In the genomic region with DNA sequence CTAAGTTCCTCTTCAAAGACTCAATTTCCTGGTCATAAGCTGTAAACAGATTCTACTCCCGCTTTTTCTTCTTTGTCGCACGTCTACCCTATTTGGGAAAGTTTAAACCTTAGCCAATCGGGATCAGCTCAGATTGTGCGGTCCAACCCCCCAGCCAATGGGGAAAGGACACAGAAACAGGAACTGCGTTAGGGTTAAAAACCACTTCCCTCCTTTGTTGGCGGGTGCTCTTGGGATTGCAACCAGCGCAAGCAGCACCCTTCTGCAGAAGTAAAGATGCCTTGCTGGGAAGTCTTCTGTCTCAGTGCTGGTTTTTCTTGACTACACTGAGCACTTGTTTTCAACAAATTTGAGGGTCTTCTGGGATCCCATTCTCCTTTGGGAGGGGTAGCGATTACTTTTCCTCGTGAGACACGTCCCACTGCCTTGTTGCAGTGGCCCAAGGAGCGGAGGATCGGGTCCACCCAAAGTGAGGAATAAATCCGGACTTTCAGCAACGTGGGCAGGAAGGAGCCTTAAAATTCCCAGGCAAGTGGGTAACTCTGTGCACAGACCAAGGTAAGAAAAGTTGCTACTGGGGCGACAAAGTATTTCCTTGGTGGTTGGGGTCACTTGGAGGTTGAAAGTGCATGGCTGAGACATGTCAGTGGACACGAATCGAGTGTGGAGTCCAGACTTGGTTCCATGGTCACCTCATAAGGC, we compare ENCODE assay signal across 1 cellular context.
TF ChIP-seq lines count a peak whose summit lies in the region.

No MANE protein-coding gene starts in this region.

TF ChIP-seq in K562, 482 proteins besides CTCF, POLR2A, EP300 and RAD21 (continued from another document and continues in another):
- TF ChIP-seq, protein P1, sequence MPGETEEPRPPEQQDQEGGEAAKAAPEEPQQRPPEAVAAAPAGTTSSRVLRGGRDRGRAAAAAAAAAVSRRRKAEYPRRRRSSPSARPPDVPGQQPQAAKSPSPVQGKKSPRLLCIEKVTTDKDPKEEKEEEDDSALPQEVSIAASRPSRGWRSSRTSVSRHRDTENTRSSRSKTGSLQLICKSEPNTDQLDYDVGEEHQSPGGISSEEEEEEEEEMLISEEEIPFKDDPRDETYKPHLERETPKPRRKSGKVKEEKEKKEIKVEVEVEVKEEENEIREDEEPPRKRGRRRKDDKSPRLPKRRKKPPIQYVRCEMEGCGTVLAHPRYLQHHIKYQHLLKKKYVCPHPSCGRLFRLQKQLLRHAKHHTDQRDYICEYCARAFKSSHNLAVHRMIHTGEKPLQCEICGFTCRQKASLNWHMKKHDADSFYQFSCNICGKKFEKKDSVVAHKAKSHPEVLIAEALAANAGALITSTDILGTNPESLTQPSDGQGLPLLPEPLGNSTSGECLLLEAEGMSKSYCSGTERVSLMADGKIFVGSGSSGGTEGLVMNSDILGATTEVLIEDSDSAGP (CRISPR knock-in tag; IDR thresholded peaks at IDR 0.05), result no peak
- TF ChIP-seq, protein P2, sequence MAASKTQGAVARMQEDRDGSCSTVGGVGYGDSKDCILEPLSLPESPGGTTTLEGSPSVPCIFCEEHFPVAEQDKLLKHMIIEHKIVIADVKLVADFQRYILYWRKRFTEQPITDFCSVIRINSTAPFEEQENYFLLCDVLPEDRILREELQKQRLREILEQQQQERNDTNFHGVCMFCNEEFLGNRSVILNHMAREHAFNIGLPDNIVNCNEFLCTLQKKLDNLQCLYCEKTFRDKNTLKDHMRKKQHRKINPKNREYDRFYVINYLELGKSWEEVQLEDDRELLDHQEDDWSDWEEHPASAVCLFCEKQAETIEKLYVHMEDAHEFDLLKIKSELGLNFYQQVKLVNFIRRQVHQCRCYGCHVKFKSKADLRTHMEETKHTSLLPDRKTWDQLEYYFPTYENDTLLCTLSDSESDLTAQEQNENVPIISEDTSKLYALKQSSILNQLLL (CRISPR knock-in tag; IDR thresholded peaks at IDR 0.05; ENCODE audit: borderline replicate concordance), result no peak
- no peak for TF ChIP-seq CBX2 (IDR thresholded peaks at IDR 0.05; ENCODE audit: insufficient read depth, low read length, poor library complexity, severe bottlenecking)
- TF ChIP-seq ZNF23 (CRISPR knock-in tag; IDR thresholded peaks at IDR 0.05), result no peak
- no peak for TF ChIP-seq ZFP1 (CRISPR knock-in tag; IDR thresholded peaks at IDR 0.05)
- no peak for TF ChIP-seq ZNF316 (IDR thresholded peaks at IDR 0.05)
- TF ChIP-seq, protein P3, sequence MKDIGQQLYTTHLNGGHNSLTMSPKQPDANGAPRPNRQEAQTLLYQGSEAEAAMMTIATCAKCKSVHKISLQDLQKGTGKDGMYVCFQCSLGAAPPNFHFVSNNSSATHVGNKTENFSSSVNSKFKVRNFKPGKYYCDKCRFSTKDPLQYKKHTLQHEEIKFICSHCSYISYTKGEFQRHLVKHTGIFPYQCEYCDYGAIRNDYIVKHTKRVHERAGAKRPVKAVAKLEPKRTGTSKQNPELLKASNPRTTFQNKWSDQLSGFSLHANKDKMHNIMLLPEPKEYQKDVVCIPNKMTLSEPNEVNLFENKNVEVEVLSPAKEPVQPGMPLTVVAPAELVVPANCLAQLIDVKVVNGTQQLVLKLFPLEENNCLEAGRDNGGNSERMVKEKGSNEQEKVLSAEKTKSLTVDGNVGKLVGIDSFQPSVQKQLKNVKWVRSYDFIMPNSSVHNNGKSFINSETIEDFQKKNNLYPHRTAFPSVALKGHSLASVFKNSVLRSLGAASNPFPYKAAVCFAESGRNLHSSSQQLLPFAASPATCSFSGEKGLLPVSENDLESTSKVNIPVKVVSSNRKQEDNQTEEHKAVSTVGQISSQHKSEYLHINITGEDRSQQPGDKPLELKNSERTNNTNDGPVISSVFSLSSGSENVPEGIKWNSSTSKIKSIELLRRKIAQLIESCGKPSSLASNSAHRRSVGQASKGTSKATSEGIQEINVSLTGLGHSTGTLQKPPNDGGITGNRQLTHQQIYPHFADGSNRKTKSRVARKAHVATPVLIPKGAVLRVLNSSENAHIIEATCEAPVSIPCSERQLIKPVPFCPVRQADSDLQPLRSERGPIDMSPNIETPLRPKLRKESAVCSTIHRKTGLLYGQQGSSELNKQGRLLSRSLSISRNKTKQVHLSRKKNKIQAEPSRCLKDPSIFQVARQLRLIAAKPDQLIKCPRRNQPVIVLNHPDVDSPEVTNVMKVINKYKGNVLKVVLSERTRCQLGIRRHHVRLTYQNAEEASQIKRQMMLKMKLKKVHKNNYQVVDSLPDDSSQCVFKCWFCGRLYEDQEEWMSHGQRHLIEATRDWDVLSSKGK (CRISPR knock-in tag; IDR thresholded peaks at IDR 0.05), result no peak
- TF ChIP-seq CBX1 (IDR thresholded peaks at IDR 0.05; ENCODE audit: low read depth), result peak; percentile 99
- no peak for TF ChIP-seq NBN (IDR thresholded peaks at IDR 0.05; ENCODE audit: low read depth)
- no peak for TF ChIP-seq ZNF12 (CRISPR knock-in tag; IDR thresholded peaks at IDR 0.05)
- TF ChIP-seq, protein P4, sequence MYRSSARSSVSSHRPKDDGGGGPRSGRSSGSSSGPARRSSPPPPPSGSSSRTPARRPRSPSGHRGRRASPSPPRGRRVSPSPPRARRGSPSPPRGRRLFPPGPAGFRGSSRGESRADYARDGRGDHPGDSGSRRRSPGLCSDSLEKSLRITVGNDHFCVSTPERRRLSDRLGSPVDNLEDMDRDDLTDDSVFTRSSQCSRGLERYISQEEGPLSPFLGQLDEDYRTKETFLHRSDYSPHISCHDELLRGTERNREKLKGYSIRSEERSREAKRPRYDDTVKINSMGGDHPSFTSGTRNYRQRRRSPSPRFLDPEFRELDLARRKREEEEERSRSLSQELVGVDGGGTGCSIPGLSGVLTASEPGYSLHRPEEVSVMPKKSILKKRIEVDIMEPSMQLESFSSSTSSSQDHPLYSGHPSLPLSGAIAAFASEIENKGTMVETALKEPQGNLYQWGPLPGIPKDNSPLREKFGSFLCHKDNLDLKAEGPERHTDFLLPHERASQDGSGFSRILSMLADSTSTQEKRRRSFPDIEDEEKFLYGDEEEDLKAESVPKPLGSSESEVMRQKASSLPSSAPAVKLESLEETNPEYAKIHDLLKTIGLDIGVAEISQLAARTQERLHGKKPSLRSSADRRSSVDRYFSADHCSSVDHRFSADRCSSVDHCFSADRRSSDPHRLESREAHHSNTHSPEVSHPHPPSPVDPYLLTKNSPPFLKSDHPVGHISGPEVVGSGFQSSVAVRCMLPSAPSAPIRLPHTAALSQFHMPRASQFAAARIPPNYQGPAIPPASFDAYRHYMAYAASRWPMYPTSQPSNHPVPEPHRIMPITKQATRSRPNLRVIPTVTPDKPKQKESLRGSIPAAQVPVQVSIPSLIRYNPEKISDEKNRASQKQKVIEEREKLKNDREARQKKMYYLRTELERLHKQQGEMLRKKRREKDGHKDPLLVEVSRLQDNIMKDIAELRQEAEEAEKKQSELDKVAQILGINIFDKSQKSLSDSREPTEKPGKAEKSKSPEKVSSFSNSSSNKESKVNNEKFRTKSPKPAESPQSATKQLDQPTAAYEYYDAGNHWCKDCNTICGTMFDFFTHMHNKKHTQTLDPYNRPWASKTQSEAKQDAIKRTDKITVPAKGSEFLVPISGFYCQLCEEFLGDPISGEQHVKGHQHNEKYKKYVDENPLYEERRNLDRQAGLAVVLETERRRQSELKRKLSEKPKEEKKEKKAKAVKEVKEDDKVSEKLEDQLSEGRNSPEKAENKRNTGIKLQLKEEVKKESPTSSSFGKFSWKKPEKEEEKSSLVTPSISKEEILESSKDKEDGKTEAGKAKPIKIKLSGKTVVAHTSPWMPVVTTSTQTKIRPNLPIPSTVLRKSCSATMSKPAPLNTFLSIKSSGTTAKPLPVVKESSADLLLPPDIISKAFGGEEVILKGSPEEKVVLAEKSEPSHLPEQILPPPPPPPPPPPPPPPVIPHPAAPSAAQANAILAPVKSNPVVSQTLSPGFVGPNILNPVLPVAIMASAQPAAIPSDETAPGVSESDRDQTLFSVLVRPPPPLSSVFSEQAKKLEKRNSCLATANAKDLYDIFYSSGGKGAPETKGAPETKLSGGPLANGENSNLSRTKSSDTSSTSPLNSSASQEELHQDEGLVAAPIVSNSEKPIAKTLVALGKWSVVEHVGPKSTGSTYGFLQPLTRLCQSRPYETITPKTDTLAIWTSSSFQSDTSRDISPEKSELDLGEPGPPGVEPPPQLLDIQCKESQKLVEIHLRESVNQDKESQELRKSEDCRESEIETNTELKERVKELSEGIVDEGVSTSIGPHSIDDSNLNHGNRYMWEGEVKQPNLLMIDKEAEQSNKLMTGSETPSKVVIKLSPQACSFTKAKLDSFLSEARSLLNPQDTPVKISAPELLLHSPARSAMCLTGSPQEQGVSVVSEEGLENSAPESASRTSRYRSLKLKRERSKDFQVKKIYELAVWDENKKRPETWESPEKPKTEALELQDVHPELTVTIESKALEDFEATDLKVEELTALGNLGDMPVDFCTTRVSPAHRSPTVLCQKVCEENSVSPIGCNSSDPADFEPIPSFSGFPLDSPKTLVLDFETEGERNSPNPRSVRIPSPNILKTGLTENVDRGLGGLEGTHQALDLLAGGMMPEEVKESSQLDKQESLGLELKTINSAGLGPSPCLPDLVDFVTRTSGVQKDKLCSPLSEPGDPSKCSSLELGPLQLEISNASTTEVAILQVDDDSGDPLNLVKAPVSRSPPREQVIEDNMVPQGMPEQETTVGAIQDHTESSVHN (IDR thresholded peaks at IDR 0.05; ENCODE audit: borderline replicate concordance in 1 of 2, low read depth in 1 of 2), result peak in 1 of 2 experiments; percentile 41; a peak in 1 of 4 replicates
- TF ChIP-seq TRIM24 (IDR thresholded peaks at IDR 0.05), result peak; percentile 81 to 88
- TF ChIP-seq ZSCAN32 (CRISPR knock-in tag; IDR thresholded peaks at IDR 0.05), result no peak
- no peak for TF ChIP-seq SRSF7 (optimal IDR thresholded peaks at IDR 0.05; ENCODE audit: low read depth, low read length)
- TF ChIP-seq, protein P5, sequence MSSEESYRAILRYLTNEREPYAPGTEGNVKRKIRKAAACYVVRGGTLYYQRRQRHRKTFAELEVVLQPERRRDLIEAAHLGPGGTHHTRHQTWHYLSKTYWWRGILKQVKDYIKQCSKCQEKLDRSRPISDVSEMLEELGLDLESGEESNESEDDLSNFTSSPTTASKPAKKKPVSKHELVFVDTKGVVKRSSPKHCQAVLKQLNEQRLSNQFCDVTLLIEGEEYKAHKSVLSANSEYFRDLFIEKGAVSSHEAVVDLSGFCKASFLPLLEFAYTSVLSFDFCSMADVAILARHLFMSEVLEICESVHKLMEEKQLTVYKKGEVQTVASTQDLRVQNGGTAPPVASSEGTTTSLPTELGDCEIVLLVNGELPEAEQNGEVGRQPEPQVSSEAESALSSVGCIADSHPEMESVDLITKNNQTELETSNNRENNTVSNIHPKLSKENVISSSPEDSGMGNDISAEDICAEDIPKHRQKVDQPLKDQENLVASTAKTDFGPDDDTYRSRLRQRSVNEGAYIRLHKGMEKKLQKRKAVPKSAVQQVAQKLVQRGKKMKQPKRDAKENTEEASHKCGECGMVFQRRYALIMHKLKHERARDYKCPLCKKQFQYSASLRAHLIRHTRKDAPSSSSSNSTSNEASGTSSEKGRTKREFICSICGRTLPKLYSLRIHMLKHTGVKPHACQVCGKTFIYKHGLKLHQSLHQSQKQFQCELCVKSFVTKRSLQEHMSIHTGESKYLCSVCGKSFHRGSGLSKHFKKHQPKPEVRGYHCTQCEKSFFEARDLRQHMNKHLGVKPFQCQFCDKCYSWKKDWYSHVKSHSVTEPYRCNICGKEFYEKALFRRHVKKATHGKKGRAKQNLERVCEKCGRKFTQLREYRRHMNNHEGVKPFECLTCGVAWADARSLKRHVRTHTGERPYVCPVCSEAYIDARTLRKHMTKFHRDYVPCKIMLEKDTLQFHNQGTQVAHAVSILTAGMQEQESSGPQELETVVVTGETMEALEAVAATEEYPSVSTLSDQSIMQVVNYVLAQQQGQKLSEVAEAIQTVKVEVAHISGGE (CRISPR knock-in tag; IDR thresholded peaks at IDR 0.05), result no peak
- no peak for TF ChIP-seq TAL1 (IDR thresholded peaks at IDR 0.05)
- 0 out of 2 replicates have a peak, but pooled peaks have one; percentile 94 for TF ChIP-seq XRCC3 (IDR thresholded peaks at IDR 0.05)
- TF ChIP-seq, protein P6, sequence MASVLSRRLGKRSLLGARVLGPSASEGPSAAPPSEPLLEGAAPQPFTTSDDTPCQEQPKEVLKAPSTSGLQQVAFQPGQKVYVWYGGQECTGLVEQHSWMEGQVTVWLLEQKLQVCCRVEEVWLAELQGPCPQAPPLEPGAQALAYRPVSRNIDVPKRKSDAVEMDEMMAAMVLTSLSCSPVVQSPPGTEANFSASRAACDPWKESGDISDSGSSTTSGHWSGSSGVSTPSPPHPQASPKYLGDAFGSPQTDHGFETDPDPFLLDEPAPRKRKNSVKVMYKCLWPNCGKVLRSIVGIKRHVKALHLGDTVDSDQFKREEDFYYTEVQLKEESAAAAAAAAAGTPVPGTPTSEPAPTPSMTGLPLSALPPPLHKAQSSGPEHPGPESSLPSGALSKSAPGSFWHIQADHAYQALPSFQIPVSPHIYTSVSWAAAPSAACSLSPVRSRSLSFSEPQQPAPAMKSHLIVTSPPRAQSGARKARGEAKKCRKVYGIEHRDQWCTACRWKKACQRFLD (CRISPR knock-in tag; IDR thresholded peaks at IDR 0.05), result peak; percentile 4; the same call in 1 of the 2 replicates
- 0 out of 2 replicates have a peak, but pooled peaks have one; percentile 4 for TF ChIP-seq L3MBTL2 (IDR thresholded peaks at IDR 0.05)
- TF ChIP-seq STAG1 (CRISPR knock-in tag; IDR thresholded peaks at IDR 0.05; ENCODE audit: borderline replicate concordance), result no peak
- TF ChIP-seq, protein P7, sequence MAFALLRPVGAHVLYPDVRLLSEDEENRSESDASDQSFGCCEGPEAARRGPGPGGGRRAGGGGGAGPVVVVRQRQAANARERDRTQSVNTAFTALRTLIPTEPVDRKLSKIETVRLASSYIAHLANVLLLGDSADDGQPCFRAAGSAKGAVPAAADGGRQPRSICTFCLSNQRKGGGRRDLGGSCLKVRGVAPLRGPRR (CRISPR knock-in tag; IDR thresholded peaks at IDR 0.05), result no peak
- TF ChIP-seq RCOR1 (IDR thresholded peaks at IDR 0.05; ENCODE audit: borderline replicate concordance in 1 of 2, low read depth in 2 of 2, low read length in 2 of 2), result no peak
- no peak for TF ChIP-seq BRF1 (IDR thresholded peaks at IDR 0.05; ENCODE audit: borderline replicate concordance, extremely low read depth, insufficient read length)
- no peak for TF ChIP-seq ZNF77 (CRISPR knock-in tag; IDR thresholded peaks at IDR 0.05)
- TF ChIP-seq ZEB2 (IDR thresholded peaks at IDR 0.05), result peak; percentile 72
- peak in 1 of 2 experiments; percentile 100; a peak in 2 of 3 replicates for TF ChIP-seq CBX3 (IDR thresholded peaks at IDR 0.05; ENCODE audit: borderline replicate concordance in 1 of 2, low read length in 2 of 2)
- no peak for TF ChIP-seq BCL6 (CRISPR knock-in tag; IDR thresholded peaks at IDR 0.05)
- no peak for TF ChIP-seq ZNF133 (CRISPR knock-in tag; IDR thresholded peaks at IDR 0.05)
- no peak for TF ChIP-seq BHLHE40 (IDR thresholded peaks at IDR 0.05; ENCODE audit: low read length)
- TF ChIP-seq, protein P8, sequence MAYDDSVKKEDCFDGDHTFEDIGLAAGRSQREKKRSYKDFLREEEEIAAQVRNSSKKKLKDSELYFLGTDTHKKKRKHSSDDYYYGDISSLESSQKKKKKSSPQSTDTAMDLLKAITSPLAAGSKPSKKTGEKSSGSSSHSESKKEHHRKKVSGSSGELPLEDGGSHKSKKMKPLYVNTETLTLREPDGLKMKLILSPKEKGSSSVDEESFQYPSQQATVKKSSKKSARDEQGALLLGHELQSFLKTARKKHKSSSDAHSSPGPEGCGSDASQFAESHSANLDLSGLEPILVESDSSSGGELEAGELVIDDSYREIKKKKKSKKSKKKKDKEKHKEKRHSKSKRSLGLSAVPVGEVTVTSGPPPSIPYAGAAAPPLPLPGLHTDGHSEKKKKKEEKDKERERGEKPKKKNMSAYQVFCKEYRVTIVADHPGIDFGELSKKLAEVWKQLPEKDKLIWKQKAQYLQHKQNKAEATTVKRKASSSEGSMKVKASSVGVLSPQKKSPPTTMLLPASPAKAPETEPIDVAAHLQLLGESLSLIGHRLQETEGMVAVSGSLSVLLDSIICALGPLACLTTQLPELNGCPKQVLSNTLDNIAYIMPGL (CRISPR knock-in tag; IDR thresholded peaks at IDR 0.05), result no peak
- TF ChIP-seq YBX1 (IDR thresholded peaks at IDR 0.05), result no peak
